13 cellular contexts compared by ENCODE assay signal in the genomic region with DNA sequence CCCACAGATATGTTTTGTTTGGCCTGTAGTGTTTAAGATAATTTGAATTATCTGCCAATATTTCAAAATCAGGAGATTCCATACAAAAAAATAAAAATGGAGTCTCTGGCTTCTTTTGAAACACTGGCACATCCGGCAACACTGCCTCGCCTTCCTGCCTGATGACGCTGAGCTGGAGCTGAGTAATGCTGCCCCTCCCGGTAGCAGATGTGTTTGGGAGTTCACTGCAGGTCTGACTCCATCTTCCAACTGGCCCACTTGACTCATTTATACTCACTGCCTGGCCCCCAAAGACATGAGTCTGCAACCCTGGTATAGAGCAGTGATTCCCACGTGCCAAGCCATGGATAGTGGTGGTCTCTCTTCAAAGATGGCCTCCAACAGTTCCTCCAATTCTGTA. TPM values are rescaled to one million over a fixed set of nuclear protein-coding genes. Genes with fewer than 3 reads are reported as not detected.
A peak's percentile ranks its signal among the peaks of the same experiment; 100 is the strongest.
DNase-seq lines count a peak whose midpoint lies in the region; ATAC-seq, FAIRE-seq and TF ChIP-seq lines count a peak whose summit lies in the region.
"Had no signal": no experiment of that assay in that cellular context is flagged by ENCODE, and none has a peak within 500 bp of the region (broad histone marks: within the 10 kb centered on the region; RNA-seq: fewer than 3 reads in every experiment).

No MANE protein-coding gene starts in this region.

- POLR2A ChIA-PET in endothelial cell of umbilical vein (lab: Charles Lee), result no interaction called here

- no peaks in the 10 kb centered on the region for H4K20me1 ChIP-seq in endothelial cell of umbilical vein (replicated peaks; ENCODE audit: control insufficient read depth, extremely low read depth, insufficient read depth, low read length)

- H3K79me2 ChIP-seq in endothelial cell of umbilical vein (ENCODE audit: control insufficient read depth, insufficient read depth, low read length), result no peaks in the 10 kb centered on the region

- CTCF ChIA-PET in endothelial cell of umbilical vein (lab: Charles Lee), result interaction anchor here (0.9 to 1.9 kb wide), 4 partner anchors 23 to 197 kb away, joined by 3 to 6 read pairs (median 4); no protein-coding TSS in a partner anchor

- H3K9me1 ChIP-seq in endothelial cell of umbilical vein (replicated peaks; ENCODE audit: control insufficient read depth, extremely low read depth, insufficient read depth, low read length), result no peaks in the 10 kb centered on the region

- intact Hi-C loops in endothelial cell of umbilical vein (cut with micrococcal nuclease), result no loop called here

- dilution Hi-C loops in endothelial cell of umbilical vein (cut with MboI; ENCODE audit: extremely low pct_ligation_motif_present, low sequenced_read_pairs), result no loop called here

- no TSS peak for BruUV-seq in endothelial cell of umbilical vein (replicated peaks; lab: Mats Ljungman, UMichigan)

- H3K27me3 ChIP-seq in endothelial cell of umbilical vein (ENCODE audit: control insufficient read depth in 2 of 2, insufficient read depth in 2 of 2, low read length in 2 of 2) (no peaks in the 10 kb centered on the region), H7 (ENCODE audit: control insufficient read depth, insufficient read depth, low read length) (no peaks in the 10 kb centered on the region)

- H2AFZ ChIP-seq in endothelial cell of umbilical vein (ENCODE audit: low read depth, low read length), result peak overlapping the region; percentile 27

- no peak for ATAC-seq in GM18517 (IDR thresholded peaks at IDR 0.05; ENCODE audit: unreplicated experiment)

- no peak overlapping the region for H3K4me2 ChIP-seq in endothelial cell of umbilical vein (ENCODE audit: insufficient read depth, low read length)

- peak; percentile 82 for FAIRE-seq in endothelial cell of umbilical vein (lab: Jason Lieb, UNC)
- FAIRE-seq: frontal cortex, TTC549 had no signal

- peaks cover 10% of the 10 kb centered on the region for H3K4me1 ChIP-seq in endothelial cell of umbilical vein (ENCODE audit: control insufficient read depth, extremely low read depth, insufficient read depth, low read length)

- H3K36me3 ChIP-seq in endothelial cell of umbilical vein (ENCODE audit: control insufficient read depth in 2 of 2, extremely low read depth in 1 of 2, insufficient read depth in 2 of 2, low read length in 2 of 2) (peaks cover 0 to 6% of the 10 kb centered on the region in 2 experiments), H7 (replicated peaks; ENCODE audit: control insufficient read depth, insufficient read depth, low read length) (peaks cover 43% of the 10 kb centered on the region)

- no peak overlapping the region for H3K4me3 ChIP-seq in endothelial cell of umbilical vein (replicated peaks in 1 of 3; ENCODE audit: insufficient read depth in 1 of 3, low read depth in 1 of 3, low read length in 3 of 3)
- no peak overlapping the region for H3K4me3 ChIP-seq in H7 (ENCODE audit: insufficient read depth, low read depth, low read length)

- H3K9ac ChIP-seq in endothelial cell of umbilical vein (replicated peaks; ENCODE audit: extremely low read depth, insufficient read depth, low read length), result no peak overlapping the region

- TF ChIP-seq CTCF in endothelial cell of umbilical vein (IDR thresholded peaks at IDR 0.05; ENCODE audit: extremely low read depth in 1 of 2, insufficient read depth in 1 of 2, low read depth in 1 of 2, low read length in 2 of 2), result no peak

- H3K9me3 ChIP-seq in endothelial cell of umbilical vein (replicated peaks; ENCODE audit: control insufficient read depth, insufficient read depth, low read length), result no peaks in the 10 kb centered on the region

- TF ChIP-seq POLR2A in endothelial cell of umbilical vein (IDR thresholded peaks at IDR 0.05; ENCODE audit: low read depth, low read length), result no peak

- DNase-seq in DMS 273 (lab: John Stamatoyannopoulos, UW; ENCODE audit: unreplicated experiment) (peak; percentile 91), NCI-H226 (peak; percentile 68), endothelial cell of umbilical vein (ENCODE audit: low read depth, low spot score) (peak; percentile 52), non-pigmented ciliary epithelial cell (ENCODE audit: low read depth) (peak; percentile 72), H7 (no peak), epidermal melanocyte (ENCODE audit: insufficient read length, low spot score) (no peak)
- no peak for DNase-seq in stimulated activated naive CD4-positive, alpha-beta T cell treated with Interleukin-2 at 50 U/mL for 16 hours (lab: John Stamatoyannopoulos, UW)
- DNase-seq: activated gamma-delta T cell treated with Interleukin-2 at 50 U/mL for 16 hours, naive B cell, NCI-H526 treated with DMSO at 0.1 percent for 48 hours had no signal

- peak overlapping the region; percentile 70 for H3K27ac ChIP-seq in endothelial cell of umbilical vein (ENCODE audit: insufficient read depth, low read depth, low read length)

TF ChIP-seq in endothelial cell of umbilical vein, 7 proteins besides CTCF, POLR2A, EP300 and RAD21:
- TF ChIP-seq, protein P1, sequence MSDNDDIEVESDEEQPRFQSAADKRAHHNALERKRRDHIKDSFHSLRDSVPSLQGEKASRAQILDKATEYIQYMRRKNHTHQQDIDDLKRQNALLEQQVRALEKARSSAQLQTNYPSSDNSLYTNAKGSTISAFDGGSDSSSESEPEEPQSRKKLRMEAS (IDR thresholded peaks at IDR 0.05; ENCODE audit: insufficient read depth, insufficient read length), result no peak
- TF ChIP-seq FOS (IDR thresholded peaks at IDR 0.05; ENCODE audit: borderline replicate concordance, insufficient read depth, low read length) (peak; percentile 51), GATA2 (IDR thresholded peaks at IDR 0.05; ENCODE audit: insufficient read depth, insufficient read length, low read depth, low read length) (no peak), POLR2AphosphoS5 (IDR thresholded peaks at IDR 0.05; ENCODE audit: insufficient read depth, low read depth, low read length) (no peak), JUN (IDR thresholded peaks at IDR 0.05; ENCODE audit: borderline replicate concordance, insufficient read depth, insufficient read length, low read depth) (no peak), MYC (IDR thresholded peaks at IDR 0.05; ENCODE audit: low read depth, low read length) (no peak), EZH2 (IDR thresholded peaks at IDR 0.05; ENCODE audit: borderline replicate concordance, low read depth, low read length, severe bottlenecking) (no peak)

RNA-seq across cellular contexts. Expression of a gene that starts 7.4 kb away (rescaled TPM):
- total RNA-seq in endothelial cell of umbilical vein, result 50.1 and 61.8 TPM in 2 replicates
- polyA plus RNA-seq in endothelial cell of umbilical vein, result 13.3 and 14.1 TPM in 2 replicates
- 11.3 and 15.6 TPM in 2 replicates for polyA plus RNA-seq in endothelial cell of umbilical vein (2011; cell fraction: cytosol; rRNA removed)
- 57.2 and 82.2 TPM in 2 replicates for polyA plus RNA-seq in endothelial cell of umbilical vein (2011; cell fraction: nucleus; rRNA removed)
- polyA plus RNA-seq in endothelial cell of umbilical vein (2012), result 13.0 and 20.7 TPM in 2 replicates
- polyA minus RNA-seq in endothelial cell of umbilical vein, result 36.9 and 58.1 TPM in 2 replicates
- polyA minus RNA-seq in endothelial cell of umbilical vein (2011; cell fraction: cytosol; rRNA and poly(A)+ RNA removed), result 37.1 TPM
- polyA minus RNA-seq in endothelial cell of umbilical vein (2011; cell fraction: nucleus; rRNA and poly(A)+ RNA removed), result 56.1 and 103 TPM in 2 replicates
- total RNA-seq in H7 (2014; rRNA removed; shearing (Covaris generic)), result 23.8 and 27.7 TPM in 2 replicates

Comparison
In these comparisons a context has a peak if more than half of its experiments do, and no peak if none do; other contexts are left out.
1. DNase-seq: peak in DMS 273 (single experiment), NCI-H226 (single experiment), endothelial cell of umbilical vein (single experiment) and non-pigmented ciliary epithelial cell (single experiment); none in H7 (single experiment), stimulated activated naive CD4-positive, alpha-beta T cell treated with Interleukin-2 at 50 U/mL for 16 hours (single experiment) and epidermal melanocyte (single experiment).